ENCODE assay signal across 17 cellular contexts in genomic region chr10:125063256-125063945, GRCh38.
DNase-seq lines count a peak whose midpoint lies in the region; ATAC-seq, FAIRE-seq and TF ChIP-seq lines count a peak whose summit lies in the region.
"Had no signal": no experiment of that assay in that cellular context is flagged by ENCODE, and none has a peak within 500 bp of the region (broad histone marks: within the 10 kb centered on the region; RNA-seq: fewer than 3 reads in every experiment).

No MANE protein-coding gene starts in this region.

- WGBS in H9 (ENCODE audit: extremely low coverage, insufficient read length, low lambda C conversion rate) = no CpG with 5 or more reads among the region's 23 CpGs
- 81 to 83% methylated on average over 23 of the region's 23 CpGs for WGBS in body of pancreas, 2 donors

- peaks cover 6% of the 10 kb centered on the region for H4K20me1 ChIP-seq in H9 (ENCODE audit: control insufficient read depth, insufficient read depth, insufficient read length)

- H3K23ac ChIP-seq in H9 (ENCODE audit: insufficient read length, low read depth, low read length) = no peak overlapping the region

- H3T11ph ChIP-seq in H9 (ENCODE audit: low read length) = no peak overlapping the region

- no peak overlapping the region for H2BK5ac ChIP-seq in H9 (ENCODE audit: insufficient read length, low read length)

- no peaks in the 10 kb centered on the region; the same call in none of the 2 replicates for H3K27me3 Mint-ChIP-seq in H9 (ENCODE audit: low read depth)

- no peak for TF ChIP-seq CTCF in H9 (conservative IDR thresholded peaks at IDR 0.05)
- TF ChIP-seq CTCF in body of pancreas (IDR thresholded peaks at IDR 0.05) = no peak
- TF ChIP-seq CTCF in kidney (IDR thresholded peaks at IDR 0.05; ENCODE audit: borderline replicate concordance, extremely low read depth, insufficient read depth) = no peak
- TF ChIP-seq CTCF in thoracic aorta (IDR thresholded peaks at IDR 0.05) = no peak

- H3K9ac ChIP-seq in H9 (ENCODE audit: extremely low read depth, insufficient read length, low read length) = no peak overlapping the region
- peak overlapping the region; percentile 10 to 33 for H3K9ac ChIP-seq in kidney (ENCODE audit: low read length in 2 of 2)

- no peaks in the 10 kb centered on the region for H3K27me3 ChIP-seq in H9 (ENCODE audit: insufficient read depth, low read length)
- no peaks in the 10 kb centered on the region for H3K27me3 ChIP-seq in body of pancreas
- no peaks in the 10 kb centered on the region for H3K27me3 ChIP-seq in thoracic aorta (replicated peaks; ENCODE audit: insufficient read depth)
- H3K27me3 ChIP-seq: upper lobe of right lung had no signal

- H2BK15ac ChIP-seq in H9 (ENCODE audit: low read depth, low read length) = no peak overlapping the region

- H3K4me1 ChIP-seq in H9 (ENCODE audit: insufficient read depth, low read length) (peaks cover 13% of the 10 kb centered on the region; the same call in 1 of the 2 replicates), body of pancreas (peaks cover 73% of the 10 kb centered on the region), kidney (ENCODE audit: control insufficient read depth in 1 of 2, insufficient read depth in 1 of 2, low read depth in 1 of 2, low read length in 2 of 2) (peaks cover 69 to 80% of the 10 kb centered on the region in 2 donors), thoracic aorta (ENCODE audit: control insufficient read depth in 1 of 2, low read depth in 2 of 2) (peaks cover 55 to 74% of the 10 kb centered on the region in 2 donors)

- peaks cover 77 to 82% of the 10 kb centered on the region in 2 experiments for H3K4me1 Mint-ChIP-seq in H9

- H3K36me3 Mint-ChIP-seq in H9 (ENCODE audit: insufficient read depth in 1 of 3, low read depth in 3 of 3) = peaks cover 40 to 68% (median 57%) of the 10 kb centered on the region in 3 experiments

- H3K27ac Mint-ChIP-seq in H9 = peak overlapping the region in 2 of 3 experiments; percentile 86 to 92; a peak in 2 of 7 replicates
- H3K27ac Mint-ChIP-seq: activated naive CD8-positive, alpha-beta T cell treated with anti-CD3 and anti-CD28 coated beads, Interleukin-2, amount 50 U/mL, for 24 hours; activated T-cell treated with anti-CD3 and anti-CD28 coated beads, Interleukin-2, amount 50 U/mL, for 24 hours had no signal

- H2AFZ ChIP-seq in H9 (ENCODE audit: low read length) = no peak overlapping the region

- peaks cover 62% of the 10 kb centered on the region; the same call in 1 of the 2 replicates for H3K79me2 ChIP-seq in H9 (ENCODE audit: insufficient read depth, low read length)

- H3K9me3 ChIP-seq in H9 (ENCODE audit: control insufficient read depth, low read depth, low read length) = no peaks in the 10 kb centered on the region
- no peaks in the 10 kb centered on the region for H3K9me3 ChIP-seq in body of pancreas
- H3K9me3 ChIP-seq in kidney (ENCODE audit: control insufficient read depth in 1 of 2, low read length in 2 of 2) = no peaks in the 10 kb centered on the region
- H3K9me3 ChIP-seq in thoracic aorta = no peaks in the 10 kb centered on the region
- H3K9me3 ChIP-seq: upper lobe of right lung had no signal

- H3K56ac ChIP-seq in H9 (ENCODE audit: insufficient read length, low read depth, low read length) = no peak overlapping the region

- no peak for DNase-seq in H9
- no peak for DNase-seq in body of pancreas
- DNase-seq in kidney = peak; percentile 53
- DNase-seq in thoracic aorta (ENCODE audit: low spot score) = no peak
- no peak for DNase-seq in NOMO-1 (lab: John Stamatoyannopoulos, UW; ENCODE audit: unreplicated experiment in 2 of 2)
- DNase-seq in iPS-NIHi7 (ENCODE audit: extremely low spot score) = no peak
- DNase-seq in NCI-H2227 (lab: John Stamatoyannopoulos, UW; ENCODE audit: unreplicated experiment) = no peak
- DNase-seq in activated CD4-positive, alpha-beta T cell treated with anti-CD3 and anti-CD28 coated beads, Interleukin-2, amount 50 U/mL, for 4 hours = no peak
- DNase-seq: activated CD4-positive, alpha-beta T cell treated with anti-CD3 and anti-CD28 coated beads for 4 hours; activated naive CD8-positive, alpha-beta T cell treated with anti-CD3 and anti-CD28 coated beads, Interleukin-2, amount 50 U/mL, for 24 hours; activated T-cell treated with anti-CD3 and anti-CD28 coated beads, Interleukin-2, amount 50 U/mL, for 24 hours; mesendoderm; NCI-H345; OCI-M1 had no signal

- FAIRE-seq in kidney (lab: Jason Lieb, UNC) = no peak
- FAIRE-seq: GM19239, K562 had no signal

- H2AK5ac ChIP-seq in H9 (ENCODE audit: insufficient read length, low read length) = no peak overlapping the region

- no peak overlapping the region for H4K91ac ChIP-seq in H9 (ENCODE audit: insufficient read length, low read depth, low read length)

- H3K4ac ChIP-seq in H9 (ENCODE audit: low read depth, low read length) = no peak overlapping the region

- H2BK120ac ChIP-seq in H9 (ENCODE audit: low read depth, low read length, poor library complexity, severe bottlenecking) = no peak overlapping the region

- no peak overlapping the region for H3K14ac ChIP-seq in H9 (ENCODE audit: insufficient read depth, low read length)

- H3K4me3 ChIP-seq in body of pancreas (no peak overlapping the region), kidney (ENCODE audit: low read length in 2 of 2) (no peak overlapping the region), thoracic aorta (no peak overlapping the region)
- H3K4me3 ChIP-seq: K562, upper lobe of right lung had no signal

- H3K79me1 ChIP-seq in H9 (ENCODE audit: insufficient read depth, low read depth, low read length, poor library complexity, severe bottlenecking) = peaks cover 20% of the 10 kb centered on the region

- no peak overlapping the region for H2BK12ac ChIP-seq in H9 (ENCODE audit: insufficient read length, low read depth, low read length)

- H4K5ac ChIP-seq in H9 (ENCODE audit: insufficient read length, low read depth, low read length) = no peak overlapping the region

- H3K27ac ChIP-seq in H9 (ENCODE audit: insufficient read length, low read depth, low read length) = no peak overlapping the region
- H3K27ac ChIP-seq in body of pancreas = peak overlapping the region; percentile 23 to 74 (median 58)
- H3K27ac ChIP-seq in kidney (ENCODE audit: low read depth in 2 of 2, low read length in 2 of 2) = peak overlapping the region; percentile 48 to 58
- H3K27ac ChIP-seq in thoracic aorta = peak overlapping the region; percentile 29 to 99

- no peak for ATAC-seq in body of pancreas
- ATAC-seq in thoracic aorta (ENCODE audit: insufficient number of reproducible peaks, low FRiP score, low read depth) = no peak
- ATAC-seq: activated naive CD8-positive, alpha-beta T cell treated with anti-CD3 and anti-CD28 coated beads, Interleukin-2, amount 50 U/mL, for 24 hours; K562; upper lobe of right lung had no signal

- no peak for TF ChIP-seq POLR2A in body of pancreas (IDR thresholded peaks at IDR 0.05)

- H3K23me2 ChIP-seq in H9 (ENCODE audit: insufficient read length, low read depth, low read length, poor library complexity, severe bottlenecking) = no peaks in the 10 kb centered on the region

- intact Hi-C loops in body of pancreas (cut with DNase I) = no loop called here
- intact Hi-C loops in kidney (cut with DNase I) = no loop called here

- no peak overlapping the region for H3K4me3 Mint-ChIP-seq in H9
- H3K4me3 Mint-ChIP-seq: activated naive CD8-positive, alpha-beta T cell treated with anti-CD3 and anti-CD28 coated beads, Interleukin-2, amount 50 U/mL, for 24 hours; activated T-cell treated with anti-CD3 and anti-CD28 coated beads, Interleukin-2, amount 50 U/mL, for 24 hours had no signal

- H3K9me3 Mint-ChIP-seq in H9 = no peaks in the 10 kb centered on the region
- H3K9me3 Mint-ChIP-seq: activated naive CD8-positive, alpha-beta T cell treated with anti-CD3 and anti-CD28 coated beads, Interleukin-2, amount 50 U/mL, for 24 hours; activated T-cell treated with anti-CD3 and anti-CD28 coated beads, Interleukin-2, amount 50 U/mL, for 24 hours had no signal

- H2BK20ac ChIP-seq in H9 (ENCODE audit: low read depth, low read length, poor library complexity, severe bottlenecking) = no peak overlapping the region

- H3K4me2 ChIP-seq in H9 (ENCODE audit: insufficient read depth, insufficient read length, low read length) = no peak overlapping the region

- no peak overlapping the region for H4K8ac ChIP-seq in H9 (replicated peaks; ENCODE audit: insufficient read length, low read depth, low read length)

- H3K18ac ChIP-seq in H9 (ENCODE audit: insufficient read length, low read depth, low read length) = no peak overlapping the region

- H3K36me3 ChIP-seq in body of pancreas (replicated peaks in 1 of 2; ENCODE audit: insufficient read depth in 1 of 2, low read depth in 2 of 2) (no peaks in the 10 kb centered on the region), kidney (ENCODE audit: control insufficient read depth in 1 of 2, insufficient read depth in 2 of 2, low read length in 2 of 2) (peaks cover 0 to 4% of the 10 kb centered on the region in 2 donors), thoracic aorta (no peaks in the 10 kb centered on the region)
- H3K36me3 ChIP-seq: upper lobe of right lung had no signal
